Comparison of ENCODE assay signal across 21 cellular contexts in the genomic region with DNA sequence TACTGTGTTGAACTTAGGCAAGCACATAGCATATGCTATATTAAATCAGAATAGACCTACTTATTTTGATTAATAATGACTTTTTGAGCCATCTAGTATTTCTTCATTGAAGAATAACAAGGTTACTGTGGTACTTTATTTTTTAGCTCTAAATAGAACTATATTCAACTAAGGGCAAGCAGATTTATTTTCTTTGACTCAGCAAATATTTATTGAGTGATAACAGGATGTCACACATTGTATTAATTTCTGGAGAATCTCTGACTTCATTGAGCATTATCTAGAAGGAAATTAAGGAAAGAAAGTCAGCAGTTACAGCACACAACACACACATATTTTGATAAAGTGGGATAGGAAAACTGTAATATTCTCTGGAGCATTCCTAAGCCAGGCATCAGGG.
DNase-seq lines count a peak whose midpoint lies in the region; ATAC-seq, FAIRE-seq and TF ChIP-seq lines count a peak whose summit lies in the region.
"Had no signal": no experiment of that assay in that cellular context is flagged by ENCODE, and none has a peak within 500 bp of the region (broad histone marks: within the 10 kb centered on the region; RNA-seq: fewer than 3 reads in every experiment).

No MANE protein-coding gene starts in this region.

- H3K9ac ChIP-seq in IMR-90 (ENCODE audit: low read depth, low read length) = no peak overlapping the region
- H3K9ac ChIP-seq: BLaER1 treated with 17β-estradiol and CSF1 and Interleukin-3, amounts not matched to agents 10 nM and 100 nM had no signal

- TF ChIP-seq EP300 in A549 (IDR thresholded peaks at IDR 0.05) = no peak

- no peak overlapping the region for H3K4me3 Mint-ChIP-seq in osteocyte (ENCODE audit: unreplicated experiment)
- H3K4me3 Mint-ChIP-seq: B cell; CD4-positive, alpha-beta T cell; CD8-positive, alpha-beta T cell had no signal

- H3K27me3 Mint-ChIP-seq in osteocyte (ENCODE audit: unreplicated experiment) = no peaks in the 10 kb centered on the region
- H3K27me3 Mint-ChIP-seq: B cell; CD4-positive, alpha-beta T cell had no signal

- TF ChIP-seq CTCF in A549 (IDR thresholded peaks at IDR 0.05) (no peak), IMR-90 (conservative IDR thresholded peaks at IDR 0.05; ENCODE audit: low read depth, low read length) (no peak), osteocyte (IDR thresholded peaks at IDR 0.05) (no peak)

- H3K36me3 ChIP-seq in IMR-90 (ENCODE audit: control insufficient read depth, insufficient read depth, low read length) = no peaks in the 10 kb centered on the region
- H3K36me3 ChIP-seq: BLaER1 treated with 17β-estradiol and CSF1 and Interleukin-3, amounts not matched to agents 10 nM and 100 nM had no signal

- H2BK20ac ChIP-seq in IMR-90 (ENCODE audit: low read depth, low read length) = peak overlapping the region; percentile 88; the same call in 1 of the 2 replicates

- H3K9me3 Mint-ChIP-seq in osteocyte (ENCODE audit: unreplicated experiment) = peaks cover 10% of the 10 kb centered on the region
- H3K9me3 Mint-ChIP-seq: CD8-positive, alpha-beta T cell had no signal

- H3K14ac ChIP-seq in IMR-90 (replicated peaks; ENCODE audit: low read depth, low read length) = peak overlapping the region; percentile 80; the same call in 1 of the 2 replicates

- BruUV-seq in IMR-90 (replicated peaks; lab: Mats Ljungman, UMichigan) = no TSS peak

- H3K4ac ChIP-seq in IMR-90 (ENCODE audit: low read depth, low read length) = peak overlapping the region; percentile 39; the same call in 1 of the 2 replicates

- TF ChIP-seq POLR2A in A549 (IDR thresholded peaks at IDR 0.05; ENCODE audit: low read length) = no peak
- no peak for TF ChIP-seq POLR2A in IMR-90 (IDR thresholded peaks at IDR 0.05; ENCODE audit: low read depth, low read length)

- H4K20me1 ChIP-seq in IMR-90 (ENCODE audit: insufficient read depth, low read length) = no peaks in the 10 kb centered on the region
- H4K20me1 ChIP-seq: BLaER1 treated with 17β-estradiol and CSF1 and Interleukin-3, amounts not matched to agents 10 nM and 100 nM had no signal

- peaks cover 1% of the 10 kb centered on the region for H3K36me3 Mint-ChIP-seq in osteocyte (ENCODE audit: unreplicated experiment)
- H3K36me3 Mint-ChIP-seq: CD8-positive, alpha-beta T cell had no signal

- no peak for ATAC-seq in A549
- peak; percentile 11; the same call in 1 of the 2 replicates for ATAC-seq in IMR-90 (ENCODE audit: low read depth)
- ATAC-seq: CD8-positive, alpha-beta T cell had no signal

- POLR2A ChIA-PET in A549 (lab: Yijun Ruan, JAX) (no interaction called here), IMR-90 (lab: Charles Lee; ENCODE audit: unreplicated experiment) (interaction anchor here (1.1 kb wide), 1 partner anchor 1101 kb away, joined by 6 read pairs; no protein-coding TSS in a partner anchor)

- H3K4me2 ChIP-seq in A549 (no peak overlapping the region), IMR-90 (ENCODE audit: low read depth, low read length) (no peak overlapping the region; the same call in 1 of the 2 replicates)
- H3K4me2 ChIP-seq: BLaER1 treated with 17β-estradiol and CSF1 and Interleukin-3, amounts not matched to agents 10 nM and 100 nM had no signal

- in situ Hi-C loops in IMR-90 (cut with MboI; ENCODE audit: low sequenced_read_pairs) = no loop called here

- peak overlapping the region; percentile 67 for H4K91ac ChIP-seq in IMR-90 (ENCODE audit: insufficient read depth, low read depth, low read length)

- peak overlapping the region; percentile 23; the same call in 1 of the 3 replicates for H2BK15ac ChIP-seq in IMR-90 (ENCODE audit: low read depth, low read length)

- H2AK9ac ChIP-seq in IMR-90 (replicated peaks; ENCODE audit: low read depth, low read length, poor library complexity) = no peak overlapping the region

- peak overlapping the region; percentile 88 for H3K23ac ChIP-seq in IMR-90 (ENCODE audit: low read depth, low read length)

- H3K27ac ChIP-seq in A549 (no peak overlapping the region), IMR-90 (ENCODE audit: insufficient read depth, low read length) (no peak overlapping the region)
- H3K27ac ChIP-seq: BLaER1 treated with 17β-estradiol and CSF1 and Interleukin-3, amounts not matched to agents 10 nM and 100 nM; C4-2B had no signal

- FAIRE-seq in A549 (lab: Jason Lieb, UNC) = no peak
- FAIRE-seq: A204.1, D721Med, G401.6, GM12891, GM19239 had no signal

- CTCF ChIA-PET in A549 (lab: Yijun Ruan, JAX) = interaction anchor here (4.3 kb wide), 1 partner anchor 12 kb away, joined by 19 read pairs; no protein-coding TSS in a partner anchor
- CTCF ChIA-PET in IMR-90 (lab: Yijun Ruan, JAX) = interaction anchor here (0.9 kb wide), 1 partner anchor 12 kb away, joined by 3 read pairs; no protein-coding TSS in a partner anchor

- DNase-seq in A549 (ENCODE audit: low read depth in 1 of 2, low spot score in 1 of 2) = no peak
- DNase-seq in IMR-90 = no peak
- DNase-seq in osteocyte (ENCODE audit: extremely low spot score, unreplicated experiment) = no peak
- no peak for DNase-seq in NCI-H2196 treated with DMSO at 0.1 percent for 48 hours (lab: John Stamatoyannopoulos, UW; ENCODE audit: unreplicated experiment)
- no peak for DNase-seq in posterior cingulate gyrus
- DNase-seq: 8988T; AML-193; Caco-2; Calu3; CD4-positive, alpha-beta T cell; CD8-positive, alpha-beta T cell; DMS79 treated with DMSO at 0.1 percent for 48 hours; GF-D8 had no signal

- peak overlapping the region; percentile 90 for H3K18ac ChIP-seq in IMR-90 (ENCODE audit: low read depth, low read length)

- intact Hi-C loops in IMR-90 (cut with micrococcal nuclease) (no loop called here), posterior cingulate gyrus (cut with DNase I) (no loop called here)

- H2BK120ac ChIP-seq in IMR-90 (ENCODE audit: low read depth, low read length) = peak overlapping the region; percentile 71

- no peaks in the 10 kb centered on the region for H3K27me3 ChIP-seq in IMR-90 (ENCODE audit: control insufficient read depth, insufficient read depth, low read length)

- 0 out of 2 replicates have a peak overlapping the region, but pooled peaks have one; percentile 7 for H2AK5ac ChIP-seq in IMR-90 (ENCODE audit: low read depth, low read length)

- no peaks in the 10 kb centered on the region for H3K4me1 ChIP-seq in A549
- H3K4me1 ChIP-seq in IMR-90 (ENCODE audit: control insufficient read depth, insufficient read depth, low read length) = peaks cover 3% of the 10 kb centered on the region; the same call in 1 of the 2 replicates
- H3K4me1 ChIP-seq: BLaER1 treated with 17β-estradiol and CSF1 and Interleukin-3, amounts not matched to agents 10 nM and 100 nM; Caco-2 had no signal

- peaks cover 38% of the 10 kb centered on the region for H3K4me1 Mint-ChIP-seq in osteocyte (ENCODE audit: unreplicated experiment)
- H3K4me1 Mint-ChIP-seq: B cell had no signal

- TF ChIP-seq RAD21 in A549 (conservative IDR thresholded peaks at IDR 0.05 in 1 of 2, IDR thresholded peaks at IDR 0.05 in 1 of 2) (no peak), IMR-90 (IDR thresholded peaks at IDR 0.05; ENCODE audit: low read length) (no peak)

- dilution Hi-C loops in IMR-90 (cut with HindIII; ENCODE audit: low sequenced_read_pairs, unreplicated experiment) = no loop called here

- peak overlapping the region; percentile 32; the same call in 1 of the 2 replicates for H3K56ac ChIP-seq in IMR-90 (ENCODE audit: extremely low read depth, insufficient read depth, low read length)

- no peaks in the 10 kb centered on the region for H3K79me1 ChIP-seq in IMR-90 (ENCODE audit: low read depth in 1 of 2, low read length in 2 of 2)

- peak overlapping the region; percentile 53; the same call in 1 of the 2 replicates for H4K5ac ChIP-seq in IMR-90 (ENCODE audit: low read depth, low read length)

- peaks cover 2% of the 10 kb centered on the region; the same call in 1 of the 2 replicates for H3K9me1 ChIP-seq in IMR-90 (ENCODE audit: insufficient read depth, low read length)

- peak overlapping the region; percentile 81 for H2BK5ac ChIP-seq in IMR-90 (ENCODE audit: low read depth, low read length, poor library complexity, severe bottlenecking)

- H2AFZ ChIP-seq in IMR-90 (replicated peaks; ENCODE audit: low read length, poor library complexity) = no peak overlapping the region

- H3K4me3 ChIP-seq in A549 (no peak overlapping the region), IMR-90 (ENCODE audit: insufficient read depth, low read depth, low read length) (no peak overlapping the region)
- H3K4me3 ChIP-seq: BLaER1 treated with 17β-estradiol and CSF1 and Interleukin-3, amounts not matched to agents 10 nM and 100 nM had no signal

- peak overlapping the region; percentile 23 for H3K27ac Mint-ChIP-seq in osteocyte (ENCODE audit: unreplicated experiment)
- H3K27ac Mint-ChIP-seq: B cell; CD4-positive, alpha-beta T cell; CD8-positive, alpha-beta T cell had no signal

- 0 out of 4 replicates have a peak overlapping the region, but pooled peaks of 1 of the 2 experiments have one; percentile 6 for H4K8ac ChIP-seq in IMR-90 (ENCODE audit: low read depth in 2 of 2, low read length in 2 of 2)

- H3K9me3 ChIP-seq in A549 = no peaks in the 10 kb centered on the region
- H3K9me3 ChIP-seq in IMR-90 (ENCODE audit: control insufficient read depth, insufficient read depth, low read length) = no peaks in the 10 kb centered on the region
- H3K9me3 ChIP-seq: BLaER1 treated with 17β-estradiol and CSF1 and Interleukin-3, amounts not matched to agents 10 nM and 100 nM; Caco-2 had no signal

TF ChIP-seq in A549, 52 proteins besides CTCF, POLR2A, EP300 and RAD21:
- TF ChIP-seq, protein P1, sequence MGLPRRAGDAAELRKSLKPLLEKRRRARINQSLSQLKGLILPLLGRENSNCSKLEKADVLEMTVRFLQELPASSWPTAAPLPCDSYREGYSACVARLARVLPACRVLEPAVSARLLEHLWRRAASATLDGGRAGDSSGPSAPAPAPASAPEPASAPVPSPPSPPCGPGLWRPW (IDR thresholded peaks at IDR 0.05) = no peak
- peak; percentile 49 for TF ChIP-seq MAFK (IDR thresholded peaks at IDR 0.05; ENCODE audit: partially characterized antibody)

TF ChIP-seq in IMR-90, 13 proteins besides CTCF, POLR2A, EP300 and RAD21:
- TF ChIP-seq MAFK (IDR thresholded peaks at IDR 0.05; ENCODE audit: low read depth, low read length) = peak; percentile 72
- TF ChIP-seq, protein P2, sequence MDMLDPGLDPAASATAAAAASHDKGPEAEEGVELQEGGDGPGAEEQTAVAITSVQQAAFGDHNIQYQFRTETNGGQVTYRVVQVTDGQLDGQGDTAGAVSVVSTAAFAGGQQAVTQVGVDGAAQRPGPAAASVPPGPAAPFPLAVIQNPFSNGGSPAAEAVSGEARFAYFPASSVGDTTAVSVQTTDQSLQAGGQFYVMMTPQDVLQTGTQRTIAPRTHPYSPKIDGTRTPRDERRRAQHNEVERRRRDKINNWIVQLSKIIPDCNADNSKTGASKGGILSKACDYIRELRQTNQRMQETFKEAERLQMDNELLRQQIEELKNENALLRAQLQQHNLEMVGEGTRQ (IDR thresholded peaks at IDR 0.05; ENCODE audit: low read depth, low read length) = no peak
